In the genomic region with DNA sequence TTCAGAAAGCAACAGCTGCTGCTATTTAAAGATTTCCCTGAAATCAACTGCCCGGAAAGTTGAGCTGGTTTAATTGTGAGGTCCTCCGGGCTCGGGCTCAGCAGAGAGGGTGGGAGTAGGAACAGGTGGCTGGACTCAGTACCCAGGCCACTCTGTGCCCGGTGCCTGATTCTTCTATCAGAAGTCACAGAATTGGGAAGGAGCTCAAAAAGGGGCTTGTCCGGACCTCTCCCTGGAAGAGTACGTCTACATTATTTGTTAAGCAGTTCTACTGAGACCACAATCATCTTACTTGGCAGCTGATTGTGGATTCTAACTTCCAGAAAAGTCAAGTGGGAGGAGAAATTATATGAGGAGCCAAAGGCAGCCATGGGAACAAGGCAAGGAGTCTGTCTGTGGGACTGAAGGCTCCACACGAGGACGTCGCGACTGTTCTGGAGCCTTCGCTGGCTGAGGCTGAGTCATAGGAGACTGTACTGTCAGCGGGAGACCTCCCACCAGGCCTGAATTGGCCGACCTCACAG, we compare ENCODE assay signal across 9 cellular contexts.
DNase-seq lines count a peak whose midpoint lies in the region; ATAC-seq and TF ChIP-seq lines count a peak whose summit lies in the region.
"Had no signal": no experiment of that assay in that cellular context is flagged by ENCODE, and none has a peak within 500 bp of the region (broad histone marks: within the 10 kb centered on the region; RNA-seq: fewer than 3 reads in every experiment).

No MANE protein-coding gene starts in this region.

- peaks cover 0 to 3% of the 10 kb centered on the region in 2 experiments for H3K4me1 ChIP-seq in trophoblast cell (ENCODE audit: control insufficient read depth in 1 of 2, insufficient read depth in 2 of 2, low read length in 2 of 2)

- H3K27ac ChIP-seq in VCaP (peak overlapping the region; percentile 95), trophoblast cell (ENCODE audit: low read depth, low read length) (no peak overlapping the region)

- H2BK12ac ChIP-seq in trophoblast cell (ENCODE audit: low read length): no peak overlapping the region

- no peak overlapping the region for H3K4me2 ChIP-seq in trophoblast cell (ENCODE audit: low read length)

- intact Hi-C loops in Right ventricle myocardium inferior (cut with DNase I): loop anchor here (2.0 to 5.0 kb wide), 2 partner anchors 59 to 92 kb away; partner anchors contain the start of gene ANKRD10

- peak overlapping the region; percentile 6 for H2BK120ac ChIP-seq in trophoblast cell (ENCODE audit: insufficient read depth, low read length, poor library complexity)

- H3K36me3 ChIP-seq in trophoblast cell (ENCODE audit: control insufficient read depth in 1 of 2, insufficient read depth in 2 of 2, low read length in 2 of 2): no peaks in the 10 kb centered on the region

- no peak overlapping the region for H4K91ac ChIP-seq in trophoblast cell (ENCODE audit: low read depth, low read length)

- no peaks in the 10 kb centered on the region for H3K27me3 ChIP-seq in trophoblast cell (ENCODE audit: insufficient read depth, low read length)

- peak; percentile 99 for ATAC-seq in Right ventricle myocardium inferior
- no peak for ATAC-seq in HG03025 (IDR thresholded peaks at IDR 0.05; ENCODE audit: low FRiP score, unreplicated experiment)

- no peak overlapping the region for H3K23ac ChIP-seq in trophoblast cell (ENCODE audit: low read length)

- TF ChIP-seq CTCF in AG10803 (conservative IDR thresholded peaks at IDR 0.05; ENCODE audit: low read length): no peak
- no peak for TF ChIP-seq CTCF in VCaP (conservative IDR thresholded peaks at IDR 0.05)

- no peaks in the 10 kb centered on the region for H3K9me3 ChIP-seq in trophoblast cell (ENCODE audit: insufficient read depth, low read depth, low read length)

- DNase-seq in AG10803 (ENCODE audit: low read depth): peak; percentile 88
- DNase-seq in Right ventricle myocardium inferior (ENCODE audit: missing footprints): peak; percentile 91
- no peak for DNase-seq in trophoblast cell
- DNase-seq in iPS-NIHi11 (ENCODE audit: low spot score): no peak
- DNase-seq in cerebellum (ENCODE audit: low spot score): no peak
- no peak for DNase-seq in NCI-H524 (lab: John Stamatoyannopoulos, UW)
- DNase-seq: NCI-H510A had no signal

- no peak overlapping the region for H3K9ac ChIP-seq in trophoblast cell (ENCODE audit: low read length)

- H2AK5ac ChIP-seq in trophoblast cell (ENCODE audit: low read length): no peak overlapping the region

- no peak overlapping the region for H4K8ac ChIP-seq in trophoblast cell (ENCODE audit: low read depth, low read length)

- no peak overlapping the region for H3K14ac ChIP-seq in trophoblast cell (ENCODE audit: low read length)

- H3K79me1 ChIP-seq in trophoblast cell (ENCODE audit: low read length): no peaks in the 10 kb centered on the region

- H3K18ac ChIP-seq in trophoblast cell (ENCODE audit: low read length): no peak overlapping the region

- H2BK5ac ChIP-seq in trophoblast cell (ENCODE audit: low read depth, low read length, poor library complexity): no peak overlapping the region

- no peak overlapping the region for H4K12ac ChIP-seq in trophoblast cell (ENCODE audit: low read depth, low read length)

- WGBS in trophoblast cell (ENCODE audit: extremely low coverage, insufficient coverage, insufficient read length): no CpG with 5 or more reads among the region's 13 CpGs

- peak overlapping the region; percentile 32 for H3K4me3 ChIP-seq in AG10803 (ENCODE audit: low read length)
- no peak overlapping the region for H3K4me3 ChIP-seq in trophoblast cell (ENCODE audit: low read depth, low read length)

- no peaks in the 10 kb centered on the region for H3K79me2 ChIP-seq in trophoblast cell (ENCODE audit: control insufficient read depth, insufficient read depth, low read length, poor library complexity)

- H2AFZ ChIP-seq in trophoblast cell (ENCODE audit: insufficient read depth, low read length, poor library complexity): no peak overlapping the region

- H3K4ac ChIP-seq in trophoblast cell (ENCODE audit: low read depth, low read length): no peak overlapping the region

Comparison
In these comparisons a context has a peak if more than half of its experiments do, and no peak if none do; other contexts are left out.
1. DNase-seq: peak in AG10803 (single experiment) and Right ventricle myocardium inferior (single experiment); none in trophoblast cell (0 of 2), iPS-NIHi11 (single experiment), cerebellum (single experiment) and NCI-H524 (0 of 2).